Comparison of ENCODE assay signal across 5 cellular contexts in the genomic region with DNA sequence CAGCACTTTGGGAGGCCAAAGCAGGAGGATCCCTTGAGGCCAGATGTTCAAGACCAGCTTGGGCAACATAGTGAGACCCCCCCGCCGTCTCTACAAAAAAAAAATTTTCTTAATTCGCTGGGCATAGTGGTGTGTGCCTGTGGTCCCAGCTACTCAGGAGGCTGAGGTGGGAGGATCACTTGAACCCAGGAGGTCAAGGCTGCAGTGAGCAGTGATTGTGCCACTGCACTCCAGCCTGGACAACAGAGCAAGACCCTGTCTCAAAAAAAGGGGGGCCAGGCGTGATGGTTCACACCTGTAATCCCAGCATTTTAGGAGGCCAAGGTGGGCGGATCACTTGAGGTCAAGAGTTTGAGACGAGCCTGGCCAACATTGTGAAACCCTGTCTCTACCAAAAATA. TPM values are rescaled to one million over a fixed set of nuclear protein-coding genes. Genes with fewer than 3 reads are reported as not detected.
A peak's percentile ranks its signal among the peaks of the same experiment; 100 is the strongest.
DNase-seq lines count a peak whose midpoint lies in the region; FAIRE-seq and TF ChIP-seq lines count a peak whose summit lies in the region.
"Not testable (repeated sequence)": the region's sequence is repeated elsewhere in the genome, so short reads cannot be mapped to it uniquely, and the experiment has no call there.

No MANE protein-coding gene starts in this region.

- H3K4me1 ChIP-seq in HEK293 (ENCODE audit: control insufficient read depth, insufficient read depth, low read length); kidney (ENCODE audit: control insufficient read depth in 1 of 2, insufficient read depth in 1 of 2, low read depth in 1 of 2, low read length in 2 of 2); spleen: not testable (repeated sequence)

- POLR2A ChIA-PET in HEK293 (lab: Yijun Ruan, JAX): not testable (repeated sequence)

- H3K27me3 Mint-ChIP-seq in nephron progenitor cell (ENCODE audit: low read depth, poor library complexity): peaks cover 39% of the 10 kb centered on the region

- H3K27ac ChIP-seq in HEK293 (ENCODE audit: extremely low read depth, low read depth, low read length); kidney (ENCODE audit: low read depth in 2 of 2, low read length in 2 of 2); spleen: not testable (repeated sequence)
- H3K27ac ChIP-seq in WERI-Rb-1: peak overlapping the region; percentile 88

- H3K4me1 Mint-ChIP-seq in nephron progenitor cell: peaks cover 49% of the 10 kb centered on the region

- not testable (repeated sequence) for H3K9me3 Mint-ChIP-seq in nephron progenitor cell

- 75 to 93% (median 76%) methylated on average over 6 of the region's 6 CpGs for WGBS in spleen, 5 donors

- not testable (repeated sequence) for TF ChIP-seq CTCF in HEK293 (tag by site-specific recombination; IDR thresholded peaks at IDR 0.05); WERI-Rb-1 (IDR thresholded peaks at IDR 0.05; ENCODE audit: low read depth, low read length); kidney (IDR thresholded peaks at IDR 0.05; ENCODE audit: borderline replicate concordance, extremely low read depth, insufficient read depth); nephron progenitor cell (IDR thresholded peaks at IDR 0.05); spleen (IDR thresholded peaks at IDR 0.05 in 8 of 11, conservative IDR thresholded peaks at IDR 0.05 in 3 of 11)

- peak overlapping the region; percentile 7 for H3K4me3 Mint-ChIP-seq in nephron progenitor cell

- H3K9me3 ChIP-seq in HEK293 (ENCODE audit: control insufficient read depth, insufficient read depth, low read depth, low read length); WERI-Rb-1 (ENCODE audit: severe bottlenecking); kidney (ENCODE audit: control insufficient read depth in 1 of 2, low read length in 2 of 2); spleen: not testable (repeated sequence)

- not testable (repeated sequence) for TF ChIP-seq POLR2A in spleen (IDR thresholded peaks at IDR 0.05)

- not testable (repeated sequence) for H3K27me3 ChIP-seq in WERI-Rb-1 (ENCODE audit: insufficient read depth, low read depth, severe bottlenecking)
- peaks cover 0 to 20% (median 4%) of the 10 kb centered on the region in 7 donors for H3K27me3 ChIP-seq in spleen (replicated peaks in 1 of 7)

- FAIRE-seq in kidney (lab: Jason Lieb, UNC): not testable (repeated sequence)

- CTCF ChIA-PET in HEK293 (lab: Yijun Ruan, JAX): interaction anchor here (1.3 kb wide), 1 partner anchor 301 kb away, joined by 3 read pairs; no protein-coding TSS in a partner anchor

- not testable (repeated sequence) for H3K27ac Mint-ChIP-seq in nephron progenitor cell

- not testable (repeated sequence) for H3K36me3 Mint-ChIP-seq in nephron progenitor cell (ENCODE audit: low read depth)

- H3K4me3 ChIP-seq in HEK293 (ENCODE audit: low read depth, low read length); WERI-Rb-1 (ENCODE audit: low read depth, low read length); kidney (ENCODE audit: low read length in 2 of 2); spleen: not testable (repeated sequence)

- intact Hi-C loops in kidney (cut with DNase I); spleen (cut with DNase I; ENCODE audit: low total_unique reads): not testable (repeated sequence)

- not testable (repeated sequence) for H3K36me3 ChIP-seq in HEK293 (ENCODE audit: control insufficient read depth in 2 of 2, insufficient read depth in 1 of 2, low read length in 2 of 2); WERI-Rb-1; kidney (ENCODE audit: control insufficient read depth in 1 of 2, insufficient read depth in 2 of 2, low read length in 2 of 2); spleen

- not testable (repeated sequence) for DNase-seq in WERI-Rb-1, nephron progenitor cell
- DNase-seq in kidney (peak; percentile 3), spleen (peak; percentile 23)

- H3K9ac ChIP-seq in kidney (ENCODE audit: low read length in 2 of 2): not testable (repeated sequence)

TF ChIP-seq in HEK293, 187 proteins besides CTCF, POLR2A, EP300 and RAD21:
- peak; percentile 65 for TF ChIP-seq ZNF121 (tag by site-specific recombination; IDR thresholded peaks at IDR 0.05)
TF ChIP-seq in HEK293: peak in this region for 1; not testable (repeated sequence) for 186.

RNA-seq across cellular contexts. Expression of gene FAM222A, which starts 19.0 kb away (rescaled TPM):
- total RNA-seq in kidney (3.7 TPM), spleen (10 to 100 TPM; 13.9 to 30.7 (median 21.5) TPM)
- polyA plus RNA-seq in kidney (ENCODE audit: insufficient read depth, low read depth, low replicate concordance) (12.5 TPM), spleen (1 to 10 TPM; 1.3 to 5.2 (median 2.1) TPM)
